Comparison of ENCODE assay signal across 18 cellular contexts in genomic region chr2:84676295-84676694, GRCh38.
A peak's percentile ranks its signal among the peaks of the same experiment; 100 is the strongest.
DNase-seq lines count a peak whose midpoint lies in the region; ATAC-seq and TF ChIP-seq lines count a peak whose summit lies in the region.
"Had no signal": no experiment of that assay in that cellular context is flagged by ENCODE, and none has a peak within 500 bp of the region (broad histone marks: within the 10 kb centered on the region; RNA-seq: fewer than 3 reads in every experiment).

No MANE protein-coding gene starts in this region.

- in situ Hi-C loops in mammary epithelial cell (cut with MboI; ENCODE audit: low sequenced_read_pairs in 2 of 2) = no loop called here

- peaks cover 2% of the 10 kb centered on the region for H3K27me3 ChIP-seq in mammary epithelial cell (ENCODE audit: insufficient read depth, low read length)
- H3K27me3 ChIP-seq in breast epithelium = no peaks in the 10 kb centered on the region
- H3K27me3 ChIP-seq: colonic mucosa, heart right ventricle, neural progenitor cell, right atrium auricular region had no signal

- H3K9me3 ChIP-seq in mammary epithelial cell (replicated peaks; ENCODE audit: insufficient read depth, low read length) (no peaks in the 10 kb centered on the region), breast epithelium (no peaks in the 10 kb centered on the region)
- H3K9me3 ChIP-seq: colonic mucosa, heart right ventricle, right atrium auricular region had no signal

- H3K4me1 ChIP-seq in mammary epithelial cell (ENCODE audit: insufficient read depth, low read length) = no peaks in the 10 kb centered on the region
- H3K4me1 ChIP-seq in breast epithelium = no peaks in the 10 kb centered on the region
- H3K4me1 ChIP-seq: colonic mucosa, heart right ventricle, neural progenitor cell, right atrium auricular region had no signal

- H3K4me2 ChIP-seq in mammary epithelial cell (ENCODE audit: insufficient read depth, low read depth, low read length) = no peak overlapping the region
- H3K4me2 ChIP-seq: neural progenitor cell had no signal

- dilution Hi-C loops in mammary epithelial cell (cut with HindIII; ENCODE audit: low sequenced_read_pairs) = no loop called here

- H2AFZ ChIP-seq in mammary epithelial cell (ENCODE audit: low read depth, low read length) = no peak overlapping the region
- H2AFZ ChIP-seq: neural progenitor cell had no signal

- DNase-seq in mammary epithelial cell = peak; percentile 6
- DNase-seq in breast epithelium (ENCODE audit: low spot score in 2 of 2) = no peak
- peak; percentile 38 for DNase-seq in LHCN-M2 (ENCODE audit: low read depth)
- DNase-seq in fibroblast of gingiva (ENCODE audit: low read depth) = peak; percentile 27
- no peak for DNase-seq in activated CD8-positive, alpha-beta memory T cell treated with anti-CD3 and anti-CD28 coated beads for 24 hours
- DNase-seq: activated CD4-positive, alpha-beta T cell treated with anti-CD3 and anti-CD28 coated beads, Interleukin-2, amount 10 ng/mL, durations not matched to agents 7 days and 5 days; AML-193; anterior cingulate cortex; Calu3; colonic mucosa; heart right ventricle; midbrain; NCI-H526 treated with DMSO at 0.1 percent for 48 hours had no signal

- TF ChIP-seq POLR2A in breast epithelium (IDR thresholded peaks at IDR 0.05) = no peak

- CTCF ChIA-PET in mammary epithelial cell (lab: Charles Lee; ENCODE audit: low non-redundant PET) = no interaction called here

- H3K9ac ChIP-seq in mammary epithelial cell (ENCODE audit: insufficient read depth, low read length) = no peak overlapping the region
- H3K9ac ChIP-seq: neural progenitor cell had no signal

- ATAC-seq in HG03159 (IDR thresholded peaks at IDR 0.05; ENCODE audit: unreplicated experiment) = no peak
- ATAC-seq in HG02884 (IDR thresholded peaks at IDR 0.05; ENCODE audit: unreplicated experiment) = no peak
- ATAC-seq in HG02623 (IDR thresholded peaks at IDR 0.05; ENCODE audit: unreplicated experiment) = no peak
- ATAC-seq: heart right ventricle had no signal

- H3K27ac ChIP-seq in mammary epithelial cell (ENCODE audit: insufficient read depth, low read depth, low read length) (no peak overlapping the region), breast epithelium (no peak overlapping the region)
- H3K27ac ChIP-seq: colonic mucosa, heart right ventricle, neural progenitor cell, right atrium auricular region had no signal

- no peak for TF ChIP-seq CTCF in mammary epithelial cell (conservative IDR thresholded peaks at IDR 0.05 in 1 of 2, IDR thresholded peaks at IDR 0.05 in 1 of 2; ENCODE audit: extremely low read depth in 1 of 2, insufficient read depth in 1 of 2, low read depth in 1 of 2, low read length in 2 of 2)
- TF ChIP-seq CTCF in breast epithelium (IDR thresholded peaks at IDR 0.05) = no peak

- 100% methylated on average over 1 of the region's 1 CpG for WGBS in mammary epithelial cell (ENCODE audit: low coverage, missing lambda C conversion rate)

- H3K79me2 ChIP-seq in mammary epithelial cell (ENCODE audit: insufficient read depth, low read length) = no peaks in the 10 kb centered on the region

- intact Hi-C loops in mammary epithelial cell (cut with micrococcal nuclease) = no loop called here
- intact Hi-C loops in breast epithelium (cut with DNase I; ENCODE audit: low total_unique reads) = no loop called here

- no TSS peak for BruUV-seq in mammary epithelial cell (replicated peaks; lab: Mats Ljungman, UMichigan)

- no peaks in the 10 kb centered on the region for H4K20me1 ChIP-seq in mammary epithelial cell (ENCODE audit: insufficient read depth, low read length)

- H3K36me3 ChIP-seq in mammary epithelial cell (ENCODE audit: insufficient read depth, low read length) (no peaks in the 10 kb centered on the region), breast epithelium (no peaks in the 10 kb centered on the region)
- H3K36me3 ChIP-seq: colonic mucosa, heart right ventricle, neural progenitor cell, right atrium auricular region had no signal

- H3K4me3 ChIP-seq in mammary epithelial cell (replicated peaks in 1 of 3; ENCODE audit: insufficient read depth in 1 of 3, low read depth in 2 of 3, low read length in 3 of 3) = no peak overlapping the region
- no peak overlapping the region for H3K4me3 ChIP-seq in breast epithelium
- H3K4me3 ChIP-seq: colonic mucosa, heart right ventricle, neural progenitor cell, right atrium auricular region had no signal

Comparison
In these comparisons a context has a peak if more than half of its experiments do, and no peak if none do; other contexts are left out.
1. DNase-seq: peak in mammary epithelial cell (single experiment), LHCN-M2 (single experiment) and fibroblast of gingiva (single experiment); none in breast epithelium (0 of 2) and activated CD8-positive, alpha-beta memory T cell treated with anti-CD3 and anti-CD28 coated beads for 24 hours (single experiment).